8 cellular contexts compared by ENCODE assay signal in genomic region chr12:42097971-42098370, GRCh38. TPM values are rescaled to one million over a fixed set of nuclear protein-coding genes. Genes with fewer than 3 reads are reported as not detected.
DNase-seq lines count a peak whose midpoint lies in the region; ATAC-seq lines count a peak whose summit lies in the region.

No MANE protein-coding gene starts in this region.

- no peaks in the 10 kb centered on the region for H3K9me3 Mint-ChIP-seq in activated CD4-positive, alpha-beta T cell treated with anti-CD3 and anti-CD28 coated beads, Interleukin-2, amount 10 ng/mL, durations not matched to agents 24 days and 14 days

- no peaks in the 10 kb centered on the region for H3K4me1 ChIP-seq in muscle layer of duodenum (ENCODE audit: control insufficient read depth in 1 of 2, insufficient read depth in 2 of 2, low read length in 2 of 2)

- no peaks in the 10 kb centered on the region for H3K27me3 ChIP-seq in muscle layer of duodenum (ENCODE audit: low read depth, low read length)

- peaks cover 4 to 7% of the 10 kb centered on the region in 2 donors for H3K36me3 ChIP-seq in muscle layer of duodenum (ENCODE audit: control insufficient read depth in 1 of 2, insufficient read depth in 2 of 2, low read length in 2 of 2)

- peak overlapping the region; percentile 37 for H3K27ac ChIP-seq in muscle layer of duodenum (ENCODE audit: low read length)

- intact Hi-C loops in activated CD4-positive, alpha-beta T cell treated with anti-CD3 and anti-CD28 coated beads, Interleukin-2, amount 10 ng/mL, durations not matched to agents 24 days and 14 days (cut with micrococcal nuclease): loop anchor here (1.0 to 5.0 kb wide), 3 partner anchors 46 to 229 kb away; partner anchors contain the start of genes GXYLT1, PPHLN1, YAF2 and ZCRB1

- H3K9me3 ChIP-seq in T-helper 17 cell (ENCODE audit: control insufficient read depth, low read length, poor library complexity, severe bottlenecking) (no peaks in the 10 kb centered on the region), muscle layer of duodenum (ENCODE audit: control insufficient read depth in 1 of 2, low read length in 2 of 2) (no peaks in the 10 kb centered on the region)

- peak overlapping the region; percentile 88 for H3K4me3 Mint-ChIP-seq in activated CD4-positive, alpha-beta T cell treated with anti-CD3 and anti-CD28 coated beads, Interleukin-2, amount 10 ng/mL, durations not matched to agents 24 days and 14 days
- peak overlapping the region; percentile 94 for H3K4me3 Mint-ChIP-seq in T-helper 17 cell

- ATAC-seq in HG02938 (IDR thresholded peaks at IDR 0.05; ENCODE audit: unreplicated experiment): peak; percentile 87
- ATAC-seq in T-helper 17 cell: peak; percentile 85

- H3K4me3 ChIP-seq in muscle layer of duodenum (ENCODE audit: low read depth in 1 of 2, low read length in 2 of 2): peak overlapping the region in 1 of 2 donors; percentile 41

- H3K27me3 Mint-ChIP-seq in activated CD4-positive, alpha-beta T cell treated with anti-CD3 and anti-CD28 coated beads, Interleukin-2, amount 10 ng/mL, durations not matched to agents 24 days and 14 days: no peaks in the 10 kb centered on the region
- H3K27me3 Mint-ChIP-seq in T-helper 17 cell: no peaks in the 10 kb centered on the region

- H3K36me3 Mint-ChIP-seq in activated CD4-positive, alpha-beta T cell treated with anti-CD3 and anti-CD28 coated beads, Interleukin-2, amount 10 ng/mL, durations not matched to agents 24 days and 14 days (ENCODE audit: low read depth): peaks cover 18% of the 10 kb centered on the region
- peaks cover 6% of the 10 kb centered on the region for H3K36me3 Mint-ChIP-seq in T-helper 17 cell (ENCODE audit: low read depth)

- peaks cover 33% of the 10 kb centered on the region for H3K4me1 Mint-ChIP-seq in activated CD4-positive, alpha-beta T cell treated with anti-CD3 and anti-CD28 coated beads, Interleukin-2, amount 10 ng/mL, durations not matched to agents 24 days and 14 days
- H3K4me1 Mint-ChIP-seq in T-helper 17 cell: peaks cover 34% of the 10 kb centered on the region

- peak overlapping the region; percentile 86 for H3K27ac Mint-ChIP-seq in activated CD4-positive, alpha-beta T cell treated with anti-CD3 and anti-CD28 coated beads, Interleukin-2, amount 10 ng/mL, durations not matched to agents 24 days and 14 days
- peak overlapping the region; percentile 99 for H3K27ac Mint-ChIP-seq in T-helper 17 cell

- DNase-seq in activated CD4-positive, alpha-beta T cell treated with anti-CD3 and anti-CD28 coated beads, Interleukin-2, amount 10 ng/mL, durations not matched to agents 24 days and 14 days: peak; percentile 71
- no peak for DNase-seq in activated CD4-positive, alpha-beta T cell treated with anti-CD3 and anti-CD28 coated beads, Interleukin-2, amount 50 U/mL, for 4 hours
- DNase-seq in T-helper 17 cell (no peak), NCI-H1417 (lab: John Stamatoyannopoulos, UW) (no peak), RKO (ENCODE audit: low spot score) (no peak)
- no peak for DNase-seq in stimulated activated CD8-positive, alpha-beta memory T cell treated with anti-CD3 and anti-CD28 coated beads, Interleukin-4, amount 100 ng/mL, for 48 hours

RNA-seq across cellular contexts. Expression of gene GXYLT1, which starts 46.7 kb away (rescaled TPM):
- 10.5 TPM in 2 replicates for total RNA-seq in activated CD4-positive, alpha-beta T cell treated with anti-CD3 and anti-CD28 coated beads, Interleukin-2, amount 10 ng/mL, durations not matched to agents 24 days and 14 days
- 1 to 10 TPM; 5.8 to 7.7 TPM for total RNA-seq in T-helper 17 cell
